ENCODE assay signal across 8 cellular contexts in the genomic region with DNA sequence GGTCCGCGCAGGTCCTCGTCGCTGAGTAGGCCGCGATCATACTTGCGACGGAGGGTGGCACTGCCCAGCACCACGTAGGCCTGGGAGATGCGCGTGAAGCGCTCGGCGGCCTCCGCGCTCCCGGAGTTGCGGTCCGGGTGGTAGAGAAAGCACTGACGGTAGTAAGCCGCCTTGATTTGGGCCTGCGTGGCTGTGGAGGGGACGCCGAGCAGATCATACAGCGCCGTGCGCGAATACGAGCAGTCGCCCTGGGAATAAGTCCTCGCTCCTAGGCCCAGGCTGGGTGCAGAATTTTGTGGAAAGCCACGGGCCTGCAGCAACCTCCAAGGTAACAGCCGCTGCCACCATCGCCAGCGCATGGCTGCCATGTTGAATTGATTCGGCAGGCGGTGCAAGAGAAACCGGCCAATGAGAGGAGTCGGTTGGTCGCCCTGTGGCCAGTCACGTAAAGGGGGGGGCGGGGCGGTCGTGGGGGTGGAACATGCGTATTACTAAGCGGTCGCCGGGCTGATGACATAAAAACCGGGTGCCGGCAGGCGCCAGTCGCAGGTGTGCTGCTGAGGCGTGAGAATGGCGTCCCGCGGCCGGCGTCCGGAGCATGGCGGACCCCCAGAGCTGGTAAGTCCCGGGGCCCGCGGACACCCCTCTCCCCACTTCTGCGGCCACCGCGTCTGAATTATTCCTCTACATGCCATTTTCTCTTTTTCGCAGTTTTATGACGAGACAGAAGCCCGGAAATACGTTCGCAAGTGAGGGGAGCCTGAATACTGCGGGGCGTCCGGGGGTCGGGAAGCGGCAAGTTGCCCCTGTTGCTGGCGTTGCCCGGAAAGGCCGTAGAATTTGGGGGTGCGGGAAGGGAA. TPM values are rescaled to one million over a fixed set of nuclear protein-coding genes. Genes with fewer than 3 reads are reported as not detected.
DNase-seq lines count a peak whose midpoint lies in the region; ATAC-seq and TF ChIP-seq lines count a peak whose summit lies in the region.

A gene with protein sequence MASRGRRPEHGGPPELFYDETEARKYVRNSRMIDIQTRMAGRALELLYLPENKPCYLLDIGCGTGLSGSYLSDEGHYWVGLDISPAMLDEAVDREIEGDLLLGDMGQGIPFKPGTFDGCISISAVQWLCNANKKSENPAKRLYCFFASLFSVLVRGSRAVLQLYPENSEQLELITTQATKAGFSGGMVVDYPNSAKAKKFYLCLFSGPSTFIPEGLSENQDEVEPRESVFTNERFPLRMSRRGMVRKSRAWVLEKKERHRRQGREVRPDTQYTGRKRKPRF (plus strand): TSS at position 542 of the 860 bp plus-strand sequence. CDS start 29 bp downstream, at position 571.
Gene DNAJC30 (minus strand): TSS at position 398 of the 860 bp plus-strand sequence. CDS start 30 bp downstream, at position 368.

- intact Hi-C loops in PC-9 (cut with micrococcal nuclease; ENCODE audit: unreplicated experiment) (loop anchor here (1.0 to 2.0 kb wide), 2 partner anchors 23 to 32 kb away; no protein-coding TSS in a partner anchor), esophagus muscularis mucosa (cut with DNase I) (loop anchor here (5.0 kb wide), 1 partner anchor 34 kb away; the partner anchor contains the start of gene STX1A)

- H3K9me3 ChIP-seq in PC-9 (ENCODE audit: insufficient read depth, low read depth) (no peaks in the 10 kb centered on the region), esophagus muscularis mucosa (no peaks in the 10 kb centered on the region)

- ATAC-seq in GM21723 (IDR thresholded peaks at IDR 0.05; ENCODE audit: unreplicated experiment) = peak; percentile 89
- ATAC-seq in activated T-cell treated with anti-CD3 and anti-CD28 coated beads, Interleukin-2, amount 50 U/mL, for 4 hours = peak; percentile 97 to 98

- DNase-seq in DMS53 treated with DMSO at 0.1 percent for 48 hours (lab: John Stamatoyannopoulos, UW; ENCODE audit: unreplicated experiment) = peak; percentile 93
- peak; percentile 91 for DNase-seq in KBM-7
- peak; percentile 85 to 92 for DNase-seq in PC-9
- peak; percentile 96 for DNase-seq in activated T-cell treated with anti-CD3 and anti-CD28 coated beads, Interleukin-2, amount 50 U/mL, for 4 hours
- peak; percentile 100 for DNase-seq in esophagus muscularis mucosa (ENCODE audit: extremely low spot score)
- peak; percentile 98 for DNase-seq in myocyte (ENCODE audit: low read depth)
- peak; percentile 95 to 96 for DNase-seq in stimulated activated CD8-positive, alpha-beta memory T cell treated with anti-CD3 and anti-CD28 coated beads, Interleukin-7, amount 100 ng/mL, for 4 hours (ENCODE audit: low read depth in 2 of 2)

- no peaks in the 10 kb centered on the region for H3K9me3 Mint-ChIP-seq in activated T-cell treated with anti-CD3 and anti-CD28 coated beads, Interleukin-2, amount 50 U/mL, for 4 hours

- in situ Hi-C loops in KBM-7 (cut with MboI; ENCODE audit: low pct_unique_long_range_greater_than_20kb, low sequenced_read_pairs) = no loop called here

- H3K27me3 ChIP-seq in PC-9 (ENCODE audit: insufficient read depth, low read depth) (no peaks in the 10 kb centered on the region), esophagus muscularis mucosa (no peaks in the 10 kb centered on the region)

- TF ChIP-seq EP300 in esophagus muscularis mucosa (IDR thresholded peaks at IDR 0.05) = no peak

- H3K27me3 Mint-ChIP-seq in activated T-cell treated with anti-CD3 and anti-CD28 coated beads, Interleukin-2, amount 50 U/mL, for 4 hours (ENCODE audit: low read depth) = no peaks in the 10 kb centered on the region

- H3K4me3 Mint-ChIP-seq in activated T-cell treated with anti-CD3 and anti-CD28 coated beads, Interleukin-2, amount 50 U/mL, for 4 hours = peak within 1 kb of the TSS; percentile 99

- H3K79me2 ChIP-seq in PC-9 (ENCODE audit: low read depth) = peaks cover 73% of the 10 kb centered on the region

- no peaks in the 10 kb centered on the region for H3K9me2 ChIP-seq in PC-9 (ENCODE audit: insufficient read depth)

- TF ChIP-seq POLR2A in esophagus muscularis mucosa (IDR thresholded peaks at IDR 0.05; ENCODE audit: low read depth) = peak; percentile 18

- H3K4me3 ChIP-seq in PC-9 = peak within 1 kb of the TSS; percentile 97
- H3K4me3 ChIP-seq in esophagus muscularis mucosa = peak within 1 kb of the TSS; percentile 71 to 97 (median 80)

- H3K27ac ChIP-seq in PC-9 = peak within 1 kb of the TSS; percentile 57
- H3K27ac ChIP-seq in esophagus muscularis mucosa (replicated peaks in 1 of 4) = peak within 1 kb of the TSS; percentile 79 to 87 (median 85)

- H3K4me1 ChIP-seq in PC-9 (replicated peaks; ENCODE audit: insufficient read depth) (peaks cover 17% of the 10 kb centered on the region), esophagus muscularis mucosa (peaks cover 31 to 61% (median 50%) of the 10 kb centered on the region in 4 donors)

- H3F3A ChIP-seq in PC-9 (ENCODE audit: insufficient read depth, low read depth) = no peaks in the 10 kb centered on the region

- whole genome bisulfite sequencing in esophagus muscularis mucosa = under 1% methylated on average over 33 of the region's 80 CpGs

- TF ChIP-seq CTCF in PC-9 (conservative IDR thresholded peaks at IDR 0.05) (no peak), esophagus muscularis mucosa (IDR thresholded peaks at IDR 0.05) (no peak)

- H3K36me3 Mint-ChIP-seq in activated T-cell treated with anti-CD3 and anti-CD28 coated beads, Interleukin-2, amount 50 U/mL, for 4 hours (ENCODE audit: insufficient read depth) = peaks cover 13% of the 10 kb centered on the region

- POLR2A ChIA-PET in PC-9 (lab: Charles Lee; ENCODE audit: unreplicated experiment) = no interaction called here

- H3K4me2 ChIP-seq in PC-9 = peak within 1 kb of the TSS; percentile 99

- H3K36me3 ChIP-seq in PC-9 (ENCODE audit: low read depth) = peaks cover 3% of the 10 kb centered on the region; the same call in 1 of the 2 replicates
- H3K36me3 ChIP-seq in esophagus muscularis mucosa = peaks cover 19 to 37% (median 24%) of the 10 kb centered on the region in 4 donors

- CTCF ChIA-PET in PC-9 (lab: Charles Lee) = interaction anchor here (0.7 kb wide), 1 partner anchor 74 kb away, joined by 5 read pairs; no protein-coding TSS in a partner anchor

- TSS peak; percentile 71 for BruUV-seq in PC-9 (replicated peaks; lab: Mats Ljungman, UMichigan)

- peak within 1 kb of the TSS; percentile 96 for H2AFZ ChIP-seq in PC-9

- H3K4me1 Mint-ChIP-seq in activated T-cell treated with anti-CD3 and anti-CD28 coated beads, Interleukin-2, amount 50 U/mL, for 4 hours (ENCODE audit: low read depth) = peaks cover 37% of the 10 kb centered on the region

- H4K20me1 ChIP-seq in PC-9 (ENCODE audit: insufficient read depth) = peaks cover 4% of the 10 kb centered on the region; the same call in 1 of the 2 replicates

RNA-seq across cellular contexts. Expression of the first gene that starts in this region (rescaled TPM):
- total RNA-seq in PC-9 (2021) (122 and 158 TPM in 2 replicates), esophagus muscularis mucosa (10 to 100 TPM; 43.2 to 51.5 (median 48.6) TPM), myocyte (79.6 and 81.0 TPM in 2 replicates)
- 100 to 1,000 TPM; 166 to 197 (median 178) TPM for total RNA-seq in activated T-cell treated with anti-CD3 and anti-CD28 coated beads, Interleukin-2, amount 50 U/mL, for 4 hours
- polyA plus RNA-seq in myocyte (2012) = 126 TPM

RNA-seq across cellular contexts. Expression of gene DNAJC30, which starts in this region (rescaled TPM):
- 8.0 and 9.5 TPM in 2 replicates for total RNA-seq in PC-9 (2021)
- 10 to 100 TPM; 11.9 to 12.7 (median 12.0) TPM for total RNA-seq in activated T-cell treated with anti-CD3 and anti-CD28 coated beads, Interleukin-2, amount 50 U/mL, for 4 hours
- total RNA-seq in esophagus muscularis mucosa = 1 to 10 TPM; 4.5 to 7.5 (median 5.5) TPM
- 4.9 and 6.1 TPM in 2 replicates for total RNA-seq in myocyte
- polyA plus RNA-seq in myocyte (2012) = 16.8 TPM

Comparison
In these comparisons a context has a peak if more than half of its experiments do, and no peak if none do; other contexts are left out.
1. Peak in every context shown above with its lines: DNase-seq, ATAC-seq, H3K4me3 ChIP-seq and H3K27ac ChIP-seq.